ENCODE assay signal across 27 cellular contexts in the genomic region with DNA sequence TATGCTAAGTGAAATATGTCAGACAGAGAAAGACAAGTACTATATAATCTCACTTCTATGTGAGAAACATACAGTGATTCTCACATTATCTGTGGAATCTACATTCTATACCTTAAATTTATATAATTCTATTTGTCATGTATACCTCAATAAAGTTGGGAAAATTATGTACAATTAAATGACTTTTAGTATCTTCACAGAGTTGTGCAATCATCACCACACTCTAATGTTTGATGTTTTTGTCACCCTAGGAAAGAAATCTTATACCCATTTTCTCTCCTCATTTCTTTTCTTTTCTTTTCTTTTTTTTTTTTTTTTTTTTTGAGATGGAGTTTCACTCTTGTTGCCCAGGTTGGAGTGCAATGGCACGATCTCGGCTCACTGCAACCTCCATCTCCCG.
"Had no signal": no experiment of that assay in that cellular context is flagged by ENCODE, and none has a peak within 500 bp of the region (broad histone marks: within the 10 kb centered on the region; RNA-seq: fewer than 3 reads in every experiment).

No MANE protein-coding gene starts in this region.

- H3K36me3 ChIP-seq: colonic mucosa, esophagus muscularis mucosa, esophagus squamous epithelium, gastrocnemius medialis, gastroesophageal sphincter, heart left ventricle, heart right ventricle had no signal

- ATAC-seq: effector memory CD8-positive, alpha-beta T cell; esophagus mucosa; foreskin keratinocyte; gastrocnemius medialis; gastroesophageal sphincter; heart left ventricle; heart right ventricle had no signal

- H3K9me3 ChIP-seq: colonic mucosa, gastrocnemius medialis had no signal

- H3K4me3 ChIP-seq: colonic mucosa, coronary artery, dorsolateral prefrontal cortex, esophagus muscularis mucosa, esophagus squamous epithelium, gastrocnemius medialis, gastroesophageal sphincter, heart left ventricle, heart right ventricle had no signal

- H3K4me1 ChIP-seq: colonic mucosa, esophagus muscularis mucosa, esophagus squamous epithelium, foreskin keratinocyte, gastrocnemius medialis, gastroesophageal sphincter, heart left ventricle had no signal

- H3K27ac ChIP-seq: colonic mucosa, coronary artery, dorsolateral prefrontal cortex, epithelial cell of prostate, esophagus muscularis mucosa, esophagus squamous epithelium, foreskin keratinocyte, gastrocnemius medialis, gastroesophageal sphincter, heart left ventricle, heart right ventricle had no signal

- DNase-seq: colonic mucosa; cortex of kidney; dermis blood vessel endothelial cell; dorsolateral prefrontal cortex; effector CD4-positive, alpha-beta T cell; effector CD8-positive, alpha-beta T cell; effector memory CD4-positive, alpha-beta T cell; effector memory CD8-positive, alpha-beta T cell; endodermal cell; erythroblast; esophagus squamous epithelium; foreskin fibroblast; foreskin keratinocyte; foreskin melanocyte; gastrocnemius medialis; glutamatergic neuron; heart left ventricle; heart right ventricle had no signal

- FAIRE-seq: colon, endometrium, endothelial cell of umbilical vein, frontal cortex had no signal

- H3K27me3 ChIP-seq: colonic mucosa, esophagus muscularis mucosa, esophagus squamous epithelium, gastrocnemius medialis had no signal
